In genomic region chr3:66048051-66048395, GRCh38 we compare ENCODE assay signal across 24 cellular contexts. TPM values are rescaled to one million over a fixed set of nuclear protein-coding genes. Genes with fewer than 3 reads are reported as not detected.
DNase-seq lines count a peak whose midpoint lies in the region; ATAC-seq, FAIRE-seq and TF ChIP-seq lines count a peak whose summit lies in the region.
"Had no signal": no experiment of that assay in that cellular context is flagged by ENCODE, and none has a peak within 500 bp of the region (broad histone marks: within the 10 kb centered on the region; RNA-seq: fewer than 3 reads in every experiment).

No MANE protein-coding gene starts in this region.

- no peaks in the 10 kb centered on the region for H3K27me3 Mint-ChIP-seq in astrocyte (ENCODE audit: low read depth, unreplicated experiment)

- DNase-seq in HCEC 1CT (peak; percentile 42), astrocyte (ENCODE audit: low read depth) (peak; percentile 23), foreskin keratinocyte (peak in 1 of 2 donors; percentile 60), spleen (no peak), NCI-H69 (lab: John Stamatoyannopoulos, UW) (no peak), NCI-H82 (lab: John Stamatoyannopoulos, UW) (no peak), MV-4-11 (lab: John Stamatoyannopoulos, UW) (no peak)
- DNase-seq: activated CD8-positive, alpha-beta memory T cell treated with anti-CD3 and anti-CD28 coated beads for 24 hours; activated T-cell treated with anti-CD3 and anti-CD28 coated beads, Interleukin-2, amount 50 U/mL, for 24 hours; CD4-positive, alpha-beta memory T cell; DMS 273 treated with DMSO at 0.1 percent for 48 hours; effector memory CD8-positive, alpha-beta T cell; esophagus squamous epithelium; NCI-H1092; NCI-H2029; nephron progenitor cell; OCI-M1; posterior cingulate gyrus; SIG-M5; stimulated activated naive B cell treated with anti-CD40 and anti-IgM and Interleukin-4, amounts not matched to agents 10 μg/mL and 1 μg/mL and 100 μg/mL, for 72 hours; T-helper 1 cell had no signal

- H4K20me1 ChIP-seq in astrocyte (ENCODE audit: insufficient read depth, low read length), result no peaks in the 10 kb centered on the region

- H3K4me1 ChIP-seq in astrocyte (ENCODE audit: insufficient read depth, low read length) (peaks cover 16% of the 10 kb centered on the region), foreskin keratinocyte (peaks cover 14% of the 10 kb centered on the region), spleen (peaks cover 0 to 14% (median 3%) of the 10 kb centered on the region in 6 donors)
- H3K4me1 ChIP-seq: esophagus squamous epithelium had no signal

- peak overlapping the region; percentile 74 for H3K4me2 ChIP-seq in astrocyte (ENCODE audit: low read length)

- no peak for FAIRE-seq in astrocyte (lab: Jason Lieb, UNC)
- FAIRE-seq: G401.6, TTC549 had no signal

- H3K79me2 ChIP-seq in astrocyte (ENCODE audit: insufficient read depth, low read length), result no peaks in the 10 kb centered on the region

- TF ChIP-seq CTCF in astrocyte (IDR thresholded peaks at IDR 0.05; ENCODE audit: insufficient read depth, low read depth, low read length) (no peak), foreskin keratinocyte (conservative IDR thresholded peaks at IDR 0.05) (no peak), spleen (IDR thresholded peaks at IDR 0.05 in 8 of 11, conservative IDR thresholded peaks at IDR 0.05 in 3 of 11) (no peak)

- H3K4me1 Mint-ChIP-seq in astrocyte (ENCODE audit: low read depth, unreplicated experiment), result peaks cover 12% of the 10 kb centered on the region
- H3K4me1 Mint-ChIP-seq: CD4-positive, alpha-beta memory T cell; stimulated activated naive B cell treated with anti-CD40 and anti-IgM and Interleukin-4, amounts not matched to agents 10 μg/mL and 1 μg/mL and 100 μg/mL, for 72 hours had no signal

- H3K4me3 ChIP-seq in astrocyte (ENCODE audit: insufficient read depth, low read depth, low read length) (peak overlapping the region; percentile 6), spleen (no peak overlapping the region)
- H3K4me3 ChIP-seq: esophagus squamous epithelium, testis had no signal

- ATAC-seq in foreskin keratinocyte, result peak; percentile 6
- ATAC-seq: effector memory CD8-positive, alpha-beta T cell; stimulated activated naive B cell treated with anti-CD40 and anti-IgM and Interleukin-4, amounts not matched to agents 10 μg/mL and 1 μg/mL and 100 μg/mL, for 72 hours had no signal

- H3K27ac ChIP-seq in astrocyte (ENCODE audit: low read depth, low read length) (peak overlapping the region; percentile 35), foreskin keratinocyte (no peak overlapping the region), spleen (peak overlapping the region in 5 of 8 donors; percentile 4 to 67 (median 27))
- H3K27ac ChIP-seq: esophagus squamous epithelium, testis had no signal

- H3K27me3 ChIP-seq in astrocyte (ENCODE audit: insufficient read depth, low read length) (no peaks in the 10 kb centered on the region), foreskin keratinocyte (no peaks in the 10 kb centered on the region), spleen (replicated peaks in 1 of 7) (no peaks in the 10 kb centered on the region)
- H3K27me3 ChIP-seq: esophagus squamous epithelium, testis had no signal

- no peak for TF ChIP-seq POLR2A in spleen (IDR thresholded peaks at IDR 0.05)

- no peak overlapping the region for H3K9ac ChIP-seq in astrocyte (ENCODE audit: low read length)

- H3K36me3 ChIP-seq in astrocyte (ENCODE audit: insufficient read depth, low read length) (no peaks in the 10 kb centered on the region), spleen (no peaks in the 10 kb centered on the region)
- H3K36me3 ChIP-seq: esophagus squamous epithelium had no signal

- H3K27ac Mint-ChIP-seq in astrocyte (ENCODE audit: unreplicated experiment), result peak overlapping the region; percentile 87
- H3K27ac Mint-ChIP-seq: activated T-cell treated with anti-CD3 and anti-CD28 coated beads, Interleukin-2, amount 50 U/mL, for 24 hours; CD4-positive, alpha-beta memory T cell; effector memory CD8-positive, alpha-beta T cell; nephron progenitor cell; stimulated activated naive B cell treated with anti-CD40 and anti-IgM and Interleukin-4, amounts not matched to agents 10 μg/mL and 1 μg/mL and 100 μg/mL, for 72 hours had no signal

- no peak overlapping the region for H3K4me3 Mint-ChIP-seq in astrocyte (ENCODE audit: unreplicated experiment)
- H3K4me3 Mint-ChIP-seq: activated T-cell treated with anti-CD3 and anti-CD28 coated beads, Interleukin-2, amount 50 U/mL, for 24 hours; CD4-positive, alpha-beta memory T cell; effector memory CD8-positive, alpha-beta T cell; nephron progenitor cell; stimulated activated naive B cell treated with anti-CD40 and anti-IgM and Interleukin-4, amounts not matched to agents 10 μg/mL and 1 μg/mL and 100 μg/mL, for 72 hours had no signal

- H2AFZ ChIP-seq in astrocyte (ENCODE audit: low read depth, low read length), result no peak overlapping the region

- intact Hi-C loops in spleen (cut with DNase I; ENCODE audit: low total_unique reads), result no loop called here

- no peaks in the 10 kb centered on the region for H3K36me3 Mint-ChIP-seq in astrocyte (ENCODE audit: low read depth, unreplicated experiment)
- H3K36me3 Mint-ChIP-seq: CD4-positive, alpha-beta memory T cell; stimulated activated naive B cell treated with anti-CD40 and anti-IgM and Interleukin-4, amounts not matched to agents 10 μg/mL and 1 μg/mL and 100 μg/mL, for 72 hours had no signal

- H3K9me3 Mint-ChIP-seq in astrocyte (ENCODE audit: unreplicated experiment), result no peaks in the 10 kb centered on the region
- H3K9me3 Mint-ChIP-seq: activated T-cell treated with anti-CD3 and anti-CD28 coated beads, Interleukin-2, amount 50 U/mL, for 24 hours; effector memory CD8-positive, alpha-beta T cell had no signal

- H3K9me3 ChIP-seq in astrocyte (ENCODE audit: insufficient read depth, low read depth, low read length) (no peaks in the 10 kb centered on the region), spleen (no peaks in the 10 kb centered on the region)
- H3K9me3 ChIP-seq: esophagus squamous epithelium, testis had no signal

RNA-seq across cellular contexts. Expression of gene MAGI1, which starts 9.3 kb away (rescaled TPM):
- total RNA-seq in astrocyte, result 27.4 and 31.8 TPM in 2 replicates
- total RNA-seq in foreskin keratinocyte, result 9.6 and 11.2 TPM in 2 replicates
- 1.3 TPM in 2 replicates for polyA plus RNA-seq in foreskin keratinocyte
- 100 to 1,000 TPM in 1 of 7 donors, 10 to 100 TPM in 6; 43.1 to 104 (median 88.9) TPM for total RNA-seq in spleen
- 10 to 100 TPM in 1 of 3 donors, 1 to 10 TPM in 2; 3.5 to 16.1 (median 7.8) TPM for polyA plus RNA-seq in spleen
- polyA plus RNA-seq: CD4-positive, alpha-beta memory T cell had no signal

Comparison
In these comparisons a context has a peak if more than half of its experiments do, and no peak if none do; other contexts are left out.
1. DNase-seq: peak in HCEC 1CT (single experiment) and astrocyte (single experiment); none in spleen (single experiment), NCI-H69 (single experiment), NCI-H82 (single experiment) and MV-4-11 (single experiment).